8 cellular contexts compared by ENCODE assay signal in genomic region chr11:96155627-96156378, GRCh38.
DNase-seq lines count a peak whose midpoint lies in the region; ATAC-seq and TF ChIP-seq lines count a peak whose summit lies in the region.

No MANE protein-coding gene starts in this region.

- H3K4me1 Mint-ChIP-seq in activated CD4-positive, alpha-beta memory T cell treated with anti-CD3 and anti-CD28 coated beads, Interleukin-2, amount 10 ng/mL, durations not matched to agents 7 days and 5 days: peaks cover 46% of the 10 kb centered on the region
- peaks cover 28 to 48% (median 40%) of the 10 kb centered on the region in 3 donors for H3K4me1 Mint-ChIP-seq in naive B cell
- H3K4me1 Mint-ChIP-seq in stimulated activated naive CD8-positive, alpha-beta T cell treated with anti-CD3 and anti-CD28 coated beads, Interleukin-15, Interleukin-2, amounts not matched to agents 100 ng/mL and 50 ng/mL, for 24 hours (ENCODE audit: low read depth): peaks cover 78% of the 10 kb centered on the region

- ATAC-seq in GM21390 (IDR thresholded peaks at IDR 0.05; ENCODE audit: unreplicated experiment): peak; percentile 51
- no peak for ATAC-seq in naive B cell (ENCODE audit: low read depth in 2 of 2)

- no peak for TF ChIP-seq POLR2A in erythroblast (IDR thresholded peaks at IDR 0.05; ENCODE audit: low read length)

- CTCF ChIA-PET in activated CD4-positive, alpha-beta memory T cell treated with anti-CD3 and anti-CD28 coated beads, Interleukin-2, amount 10 ng/mL, durations not matched to agents 7 days and 5 days (lab: Charles Lee): interaction anchor here (1.1 to 1.4 kb wide), 3 partner anchors 35 to 187 kb away, joined by 3 read pairs; partner anchors contain the start of gene MAML2

- H3K27ac Mint-ChIP-seq in activated CD4-positive, alpha-beta memory T cell treated with anti-CD3 and anti-CD28 coated beads, Interleukin-2, amount 10 ng/mL, durations not matched to agents 7 days and 5 days: peak overlapping the region; percentile 89
- H3K27ac Mint-ChIP-seq in naive B cell: peak overlapping the region in 5 of 6 donors; percentile 28 to 85 (median 56)
- H3K27ac Mint-ChIP-seq in stimulated activated naive CD8-positive, alpha-beta T cell treated with anti-CD3 and anti-CD28 coated beads, Interleukin-15, Interleukin-2, amounts not matched to agents 100 ng/mL and 50 ng/mL, for 24 hours: peak overlapping the region; percentile 97

- peaks cover 7% of the 10 kb centered on the region for H3K36me3 Mint-ChIP-seq in activated CD4-positive, alpha-beta memory T cell treated with anti-CD3 and anti-CD28 coated beads, Interleukin-2, amount 10 ng/mL, durations not matched to agents 7 days and 5 days (ENCODE audit: low read depth)
- peaks cover 0 to 4% of the 10 kb centered on the region in 2 donors for H3K36me3 Mint-ChIP-seq in naive B cell
- H3K36me3 Mint-ChIP-seq in stimulated activated naive CD8-positive, alpha-beta T cell treated with anti-CD3 and anti-CD28 coated beads, Interleukin-15, Interleukin-2, amounts not matched to agents 100 ng/mL and 50 ng/mL, for 24 hours (ENCODE audit: low read depth): peaks cover 18% of the 10 kb centered on the region

- H3K9me3 Mint-ChIP-seq in activated CD4-positive, alpha-beta memory T cell treated with anti-CD3 and anti-CD28 coated beads, Interleukin-2, amount 10 ng/mL, durations not matched to agents 7 days and 5 days: no peaks in the 10 kb centered on the region
- no peaks in the 10 kb centered on the region for H3K9me3 Mint-ChIP-seq in naive B cell
- no peaks in the 10 kb centered on the region for H3K9me3 Mint-ChIP-seq in stimulated activated naive CD8-positive, alpha-beta T cell treated with anti-CD3 and anti-CD28 coated beads, Interleukin-15, Interleukin-2, amounts not matched to agents 100 ng/mL and 50 ng/mL, for 24 hours

- H3K4me3 Mint-ChIP-seq in activated CD4-positive, alpha-beta memory T cell treated with anti-CD3 and anti-CD28 coated beads, Interleukin-2, amount 10 ng/mL, durations not matched to agents 7 days and 5 days: peak overlapping the region; percentile 33
- H3K4me3 Mint-ChIP-seq in naive B cell: peak overlapping the region in 1 of 8 donors; percentile 35
- H3K4me3 Mint-ChIP-seq in stimulated activated naive CD8-positive, alpha-beta T cell treated with anti-CD3 and anti-CD28 coated beads, Interleukin-15, Interleukin-2, amounts not matched to agents 100 ng/mL and 50 ng/mL, for 24 hours: peak overlapping the region; percentile 59

- DNase-seq in DMS 273 (lab: John Stamatoyannopoulos, UW; ENCODE audit: unreplicated experiment): peak; percentile 82
- peak; percentile 78 for DNase-seq in HS-5 (ENCODE audit: low read depth)
- DNase-seq in activated CD4-positive, alpha-beta memory T cell treated with anti-CD3 and anti-CD28 coated beads, Interleukin-2, amount 10 ng/mL, durations not matched to agents 7 days and 5 days: peak; percentile 43
- peak; percentile 22 to 23 for DNase-seq in erythroblast (lab: John Stamatoyannopoulos, UW)
- DNase-seq in naive B cell: no peak
- DNase-seq in DMS79 (lab: John Stamatoyannopoulos, UW): no peak

- POLR2A ChIA-PET in activated CD4-positive, alpha-beta memory T cell treated with anti-CD3 and anti-CD28 coated beads, Interleukin-2, amount 10 ng/mL, durations not matched to agents 7 days and 5 days (lab: Charles Lee): no interaction called here

- no peaks in the 10 kb centered on the region for H3K27me3 Mint-ChIP-seq in activated CD4-positive, alpha-beta memory T cell treated with anti-CD3 and anti-CD28 coated beads, Interleukin-2, amount 10 ng/mL, durations not matched to agents 7 days and 5 days
- no peaks in the 10 kb centered on the region for H3K27me3 Mint-ChIP-seq in naive B cell
- H3K27me3 Mint-ChIP-seq in stimulated activated naive CD8-positive, alpha-beta T cell treated with anti-CD3 and anti-CD28 coated beads, Interleukin-15, Interleukin-2, amounts not matched to agents 100 ng/mL and 50 ng/mL, for 24 hours: no peaks in the 10 kb centered on the region

Comparison
In these comparisons a context has a peak if more than half of its experiments do, and no peak if none do; other contexts are left out.
1. DNase-seq: peak in DMS 273 (single experiment), HS-5 (single experiment), activated CD4-positive, alpha-beta memory T cell treated with anti-CD3 and anti-CD28 coated beads, Interleukin-2, amount 10 ng/mL, durations not matched to agents 7 days and 5 days (single experiment) and erythroblast (2 of 2); none in naive B cell (single experiment) and DMS79 (single experiment).
2. Peak in every context shown above with its lines, with median percentiles within 50 percentile points of each other: H3K27ac Mint-ChIP-seq.